Comparison of ENCODE assay signal across 8 cellular contexts in genomic region chr11:111735262-111736116, GRCh38. TPM values are rescaled to one million over a fixed set of nuclear protein-coding genes. Genes with fewer than 3 reads are reported as not detected.
A peak's percentile ranks its signal among the peaks of the same experiment; 100 is the strongest.
DNase-seq lines count a peak whose midpoint lies in the region; ATAC-seq, FAIRE-seq and TF ChIP-seq lines count a peak whose summit lies in the region.

No MANE protein-coding gene starts in this region.

- peak overlapping the region in 2 of 11 experiments; percentile 10 to 18; a peak in 3 of 22 replicates for H3K4me2 ChIP-seq in BLaER1 treated with 17β-estradiol and CSF1 and Interleukin-3, amounts not matched to agents 10 nM and 100 nM

- peak overlapping the region in 6 of 11 experiments; percentile 2 to 25 (median 6); a peak in 6 of 22 replicates for H3K27ac ChIP-seq in BLaER1 treated with 17β-estradiol and CSF1 and Interleukin-3, amounts not matched to agents 10 nM and 100 nM
- H3K27ac ChIP-seq in adipose tissue (ENCODE audit: low read depth, low read length) (peak overlapping the region; percentile 98), pancreas (peak overlapping the region; percentile 31 to 86 (median 58))

- H3K36me3 ChIP-seq in BLaER1 treated with 17β-estradiol and CSF1 and Interleukin-3, amounts not matched to agents 10 nM and 100 nM, result peaks cover 31 to 59% (median 38%) of the 10 kb centered on the region in 11 experiments
- peaks cover 0 to under 1% (median 0%) of the 10 kb centered on the region in 3 donors for H3K36me3 ChIP-seq in pancreas

- H3K9me3 Mint-ChIP-seq in glutamatergic neuron (ENCODE audit: unreplicated experiment), result peaks cover 5% of the 10 kb centered on the region

- H3K27me3 ChIP-seq in BLaER1 treated with 17β-estradiol and CSF1 and Interleukin-3, amounts not matched to agents 10 nM and 100 nM, result no peaks in the 10 kb centered on the region
- no peaks in the 10 kb centered on the region for H3K27me3 ChIP-seq in pancreas

- H3K4me1 Mint-ChIP-seq in glutamatergic neuron (ENCODE audit: low read depth, unreplicated experiment), result peaks cover 21% of the 10 kb centered on the region

- no peak overlapping the region for H3K4me3 Mint-ChIP-seq in glutamatergic neuron (ENCODE audit: unreplicated experiment)

- intact Hi-C loops in pancreas (cut with DNase I), result no loop called here

- no peak for FAIRE-seq in pancreas (lab: Jason Lieb, UNC)

- H3K4me3 ChIP-seq in BLaER1 treated with 17β-estradiol and CSF1 and Interleukin-3, amounts not matched to agents 10 nM and 100 nM, result no peak overlapping the region
- H3K4me3 ChIP-seq in pancreas, result peak overlapping the region in 1 of 4 donors; percentile 21

- 44 to 71% (median 53%) methylated on average over 19 of the region's 19 CpGs for WGBS in adipose tissue, 3 donors
- 68 to 69% methylated on average over 19 of the region's 19 CpGs for WGBS in pancreas, 2 donors

- H3K9me3 ChIP-seq in BLaER1 treated with 17β-estradiol and CSF1 and Interleukin-3, amounts not matched to agents 10 nM and 100 nM (replicated peaks in 1 of 11), result no peaks in the 10 kb centered on the region
- no peaks in the 10 kb centered on the region for H3K9me3 ChIP-seq in pancreas

- ATAC-seq in pancreas (peak; percentile 41 to 73 (median 55)), GM18868 (IDR thresholded peaks at IDR 0.05; ENCODE audit: unreplicated experiment) (no peak), GM21447 (IDR thresholded peaks at IDR 0.05; ENCODE audit: unreplicated experiment) (no peak)

- no peak overlapping the region for H3K9ac ChIP-seq in BLaER1 treated with 17β-estradiol and CSF1 and Interleukin-3, amounts not matched to agents 10 nM and 100 nM

- no peak for TF ChIP-seq CTCF in glutamatergic neuron (IDR thresholded peaks at IDR 0.05; ENCODE audit: partially characterized antibody, unreplicated experiment)
- no peak for TF ChIP-seq CTCF in pancreas (IDR thresholded peaks at IDR 0.05)

- H3K4me1 ChIP-seq in BLaER1 treated with 17β-estradiol and CSF1 and Interleukin-3, amounts not matched to agents 10 nM and 100 nM, result peaks cover 0 to 22% (median 8%) of the 10 kb centered on the region in 10 experiments; a peak in 8 of 20 replicates
- H3K4me1 ChIP-seq in pancreas, result peaks cover 28 to 55% (median 41%) of the 10 kb centered on the region in 3 donors

- peaks cover 0 to 41% (median 0%) of the 10 kb centered on the region in 11 experiments; a peak in 8 of 22 replicates for H4K20me1 ChIP-seq in BLaER1 treated with 17β-estradiol and CSF1 and Interleukin-3, amounts not matched to agents 10 nM and 100 nM

- H3K27me3 Mint-ChIP-seq in glutamatergic neuron (ENCODE audit: unreplicated experiment), result peaks cover 2% of the 10 kb centered on the region

- DNase-seq in NCI-H1105 (lab: John Stamatoyannopoulos, UW) (peak; percentile 88), glutamatergic neuron (no peak), pancreas (peak in 5 of 6 donors; percentile 46 to 78 (median 52)), HuH-7.5 (ENCODE audit: low spot score) (no peak)

- no peaks in the 10 kb centered on the region for H3K36me3 Mint-ChIP-seq in glutamatergic neuron (ENCODE audit: unreplicated experiment)

- H3K27ac Mint-ChIP-seq in glutamatergic neuron (ENCODE audit: unreplicated experiment), result peak overlapping the region; percentile 84

RNA-seq across cellular contexts. Expression of gene PPP2R1B, which starts 30.7 kb away (rescaled TPM):
- polyA plus RNA-seq in adipose tissue (10 to 100 TPM; 12.1 to 75.3 (median 18.8) TPM), pancreas (10 to 100 TPM; 12.6 to 15.9 TPM)
- total RNA-seq in glutamatergic neuron (ENCODE audit: unreplicated experiment) (66.3 TPM), pancreas (10 to 100 TPM; 23.2 to 50.1 (median 34.5) TPM)

Comparison
In these comparisons a context has a peak if more than half of its experiments do, and no peak if none do; other contexts are left out.
1. H3K27ac ChIP-seq: peak in every context shown above with its lines; median percentile 98 in adipose tissue; 58 in pancreas; 6 in BLaER1 treated with 17β-estradiol and CSF1 and Interleukin-3, amounts not matched to agents 10 nM and 100 nM.
2. DNase-seq: peak in NCI-H1105 (single experiment) and pancreas (5 of 6); none in glutamatergic neuron (single experiment) and HuH-7.5 (single experiment).
3. ATAC-seq: peak in pancreas (4 of 4); none in GM18868 (single experiment) and GM21447 (single experiment).